Comparison of ENCODE assay signal across 1 cellular context in the genomic region with DNA sequence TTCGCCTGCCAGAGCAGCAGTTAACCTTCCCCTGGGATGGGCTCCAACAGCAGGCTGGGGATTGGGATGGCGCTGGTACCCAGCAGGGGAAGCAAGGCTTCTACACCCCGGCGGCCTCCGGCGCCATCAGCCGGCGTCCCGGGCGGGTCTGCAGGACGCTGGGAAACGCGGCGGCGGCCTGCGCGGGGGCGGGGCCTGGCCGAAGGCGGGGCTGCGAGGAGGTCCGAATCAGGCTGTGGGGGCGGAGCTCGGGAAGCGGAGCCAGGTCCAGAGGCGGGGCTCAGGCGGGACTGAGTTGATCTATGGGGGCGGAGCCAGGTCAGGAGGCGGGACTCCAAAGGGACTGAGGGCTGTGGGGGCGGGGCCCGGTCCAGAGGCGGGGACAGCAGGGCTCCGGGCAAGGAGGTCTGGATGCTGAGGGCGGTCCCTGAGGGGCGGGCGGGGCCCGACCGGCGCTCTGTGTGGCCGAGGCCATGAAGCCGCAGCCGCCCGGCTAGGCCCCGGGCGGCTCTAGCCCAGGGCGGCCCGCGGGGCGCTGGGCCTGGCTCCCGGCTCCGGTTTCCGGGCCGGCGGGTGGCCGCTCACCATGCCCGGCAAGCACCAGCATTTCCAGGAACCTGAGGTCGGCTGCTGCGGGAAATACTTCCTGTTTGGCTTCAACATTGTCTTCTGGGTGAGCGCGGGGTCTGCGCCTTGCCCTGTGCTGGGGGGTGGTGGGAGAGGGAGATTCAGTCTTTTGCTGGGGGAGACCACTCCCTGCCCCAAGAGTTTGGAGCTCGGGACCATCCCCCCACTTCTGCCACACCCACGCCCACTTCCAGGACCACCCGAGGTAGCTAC.
TF ChIP-seq lines count a peak whose summit lies in the region.

Gene TSPAN17 (plus strand): TSS at position 455 of the 840 bp plus-strand sequence. CDS start 132 bp downstream, at position 587.

TF ChIP-seq in GM12878, 131 proteins besides CTCF, POLR2A, EP300 and RAD21 (continued from another document):
- TF ChIP-seq, protein P1, sequence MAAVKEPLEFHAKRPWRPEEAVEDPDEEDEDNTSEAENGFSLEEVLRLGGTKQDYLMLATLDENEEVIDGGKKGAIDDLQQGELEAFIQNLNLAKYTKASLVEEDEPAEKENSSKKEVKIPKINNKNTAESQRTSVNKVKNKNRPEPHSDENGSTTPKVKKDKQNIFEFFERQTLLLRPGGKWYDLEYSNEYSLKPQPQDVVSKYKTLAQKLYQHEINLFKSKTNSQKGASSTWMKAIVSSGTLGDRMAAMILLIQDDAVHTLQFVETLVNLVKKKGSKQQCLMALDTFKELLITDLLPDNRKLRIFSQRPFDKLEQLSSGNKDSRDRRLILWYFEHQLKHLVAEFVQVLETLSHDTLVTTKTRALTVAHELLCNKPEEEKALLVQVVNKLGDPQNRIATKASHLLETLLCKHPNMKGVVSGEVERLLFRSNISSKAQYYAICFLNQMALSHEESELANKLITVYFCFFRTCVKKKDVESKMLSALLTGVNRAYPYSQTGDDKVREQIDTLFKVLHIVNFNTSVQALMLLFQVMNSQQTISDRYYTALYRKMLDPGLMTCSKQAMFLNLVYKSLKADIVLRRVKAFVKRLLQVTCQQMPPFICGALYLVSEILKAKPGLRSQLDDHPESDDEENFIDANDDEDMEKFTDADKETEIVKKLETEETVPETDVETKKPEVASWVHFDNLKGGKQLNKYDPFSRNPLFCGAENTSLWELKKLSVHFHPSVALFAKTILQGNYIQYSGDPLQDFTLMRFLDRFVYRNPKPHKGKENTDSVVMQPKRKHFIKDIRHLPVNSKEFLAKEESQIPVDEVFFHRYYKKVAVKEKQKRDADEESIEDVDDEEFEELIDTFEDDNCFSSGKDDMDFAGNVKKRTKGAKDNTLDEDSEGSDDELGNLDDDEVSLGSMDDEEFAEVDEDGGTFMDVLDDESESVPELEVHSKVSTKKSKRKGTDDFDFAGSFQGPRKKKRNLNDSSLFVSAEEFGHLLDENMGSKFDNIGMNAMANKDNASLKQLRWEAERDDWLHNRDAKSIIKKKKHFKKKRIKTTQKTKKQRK (IDR thresholded peaks at IDR 0.05; ENCODE audit: low read depth, low read length): no peak
- no peak for TF ChIP-seq CREB1 (IDR thresholded peaks at IDR 0.05; ENCODE audit: low read depth)
- TF ChIP-seq ZZZ3 (IDR thresholded peaks at IDR 0.05; ENCODE audit: control insufficient read depth, insufficient read length, low read depth): no peak
- no peak for TF ChIP-seq RAD51 (IDR thresholded peaks at IDR 0.05)
- TF ChIP-seq SREBF2 (IDR thresholded peaks at IDR 0.05; ENCODE audit: low read length): no peak
- TF ChIP-seq ASH2L (IDR thresholded peaks at IDR 0.05; ENCODE audit: borderline replicate concordance, low read depth): no peak
- TF ChIP-seq KLF5 (IDR thresholded peaks at IDR 0.05; ENCODE audit: partially characterized antibody): no peak
- no peak for TF ChIP-seq MLLT1 (IDR thresholded peaks at IDR 0.05)
- no peak for TF ChIP-seq NFYA (IDR thresholded peaks at IDR 0.05; ENCODE audit: borderline replicate concordance, low read depth, low read length)
- TF ChIP-seq POLR2AphosphoS5 (IDR thresholded peaks at IDR 0.05; ENCODE audit: low read length): peak; percentile 84
- no peak for TF ChIP-seq ZNF384 (IDR thresholded peaks at IDR 0.05; ENCODE audit: borderline replicate concordance, low read depth, low read length)
- TF ChIP-seq, protein P2, sequence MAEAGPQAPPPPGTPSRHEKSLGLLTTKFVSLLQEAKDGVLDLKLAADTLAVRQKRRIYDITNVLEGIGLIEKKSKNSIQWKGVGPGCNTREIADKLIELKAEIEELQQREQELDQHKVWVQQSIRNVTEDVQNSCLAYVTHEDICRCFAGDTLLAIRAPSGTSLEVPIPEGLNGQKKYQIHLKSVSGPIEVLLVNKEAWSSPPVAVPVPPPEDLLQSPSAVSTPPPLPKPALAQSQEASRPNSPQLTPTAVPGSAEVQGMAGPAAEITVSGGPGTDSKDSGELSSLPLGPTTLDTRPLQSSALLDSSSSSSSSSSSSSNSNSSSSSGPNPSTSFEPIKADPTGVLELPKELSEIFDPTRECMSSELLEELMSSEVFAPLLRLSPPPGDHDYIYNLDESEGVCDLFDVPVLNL (IDR thresholded peaks at IDR 0.05; ENCODE audit: low read depth, low read length): no peak
- TF ChIP-seq JUNB (IDR thresholded peaks at IDR 0.05): no peak
- no peak for TF ChIP-seq SPI1 (IDR thresholded peaks at IDR 0.05; ENCODE audit: borderline replicate concordance, insufficient read depth, low read depth, low read length)
- peak; percentile 18; the same call in 1 of the 2 replicates for TF ChIP-seq GATAD2B (conservative IDR thresholded peaks at IDR 0.05; ENCODE audit: low read depth)
- no peak for TF ChIP-seq CEBPB (IDR thresholded peaks at IDR 0.05; ENCODE audit: borderline replicate concordance in 1 of 2, low read depth in 2 of 2, low read length in 2 of 2)
- TF ChIP-seq NRF1 (conservative IDR thresholded peaks at IDR 0.05; ENCODE audit: low read depth, low read length): peak; percentile 27; the same call in 1 of the 2 replicates
- no peak for TF ChIP-seq ZBTB4 (CRISPR knock-in tag; IDR thresholded peaks at IDR 0.05)
